In the genomic region with DNA sequence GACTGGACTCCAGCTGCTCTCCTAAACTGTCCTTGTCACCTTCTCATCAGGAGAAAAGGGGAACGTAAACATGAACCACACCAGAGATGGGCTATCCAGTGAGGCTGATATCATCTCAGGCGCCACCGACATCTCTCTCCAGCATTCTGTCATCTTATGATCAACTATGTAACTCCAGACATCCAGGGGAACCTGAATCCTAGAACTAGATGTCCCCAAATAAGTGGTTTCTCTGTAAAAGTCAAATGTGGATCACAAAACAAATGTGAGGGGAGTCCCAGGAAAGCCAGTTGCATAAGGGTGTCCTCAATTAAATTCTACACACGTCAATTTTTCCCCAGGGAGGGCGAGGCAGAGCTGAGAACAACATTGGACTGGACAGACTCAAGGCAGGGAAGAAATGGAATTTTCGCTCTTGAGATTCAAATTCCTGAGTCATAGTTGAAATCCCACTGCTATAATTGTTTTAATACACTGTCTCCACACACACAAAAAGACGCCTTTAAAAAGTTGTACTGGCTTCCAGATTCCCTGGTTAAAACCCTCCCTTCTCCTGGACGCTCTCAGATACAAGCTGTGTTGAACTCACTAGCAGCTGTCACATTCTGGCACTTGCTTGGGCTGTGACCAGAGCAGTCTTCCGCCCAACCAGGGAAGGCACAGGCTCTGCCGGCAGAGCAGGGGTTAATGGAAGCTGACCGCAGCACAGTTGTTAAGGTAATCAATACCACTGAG, we compare ENCODE assay signal across 12 cellular contexts.
DNase-seq lines count a peak whose midpoint lies in the region; ATAC-seq and TF ChIP-seq lines count a peak whose summit lies in the region.
"Had no signal": no experiment of that assay in that cellular context is flagged by ENCODE, and none has a peak within 500 bp of the region (broad histone marks: within the 10 kb centered on the region; RNA-seq: fewer than 3 reads in every experiment).

No MANE protein-coding gene starts in this region.

- H3K4me3 ChIP-seq in fibroblast of villous mesenchyme (ENCODE audit: low read depth, low read length): no peak overlapping the region

- ATAC-seq in Right ventricle myocardium inferior (peak; percentile 82), HG03520 (IDR thresholded peaks at IDR 0.05; ENCODE audit: unreplicated experiment) (no peak), GM18870 (IDR thresholded peaks at IDR 0.05; ENCODE audit: unreplicated experiment) (no peak)
- ATAC-seq: foreskin keratinocyte had no signal

- no peaks in the 10 kb centered on the region for H3K9me3 Mint-ChIP-seq in osteocyte (ENCODE audit: unreplicated experiment)

- intact Hi-C loops in Right ventricle myocardium inferior (cut with DNase I): loop anchor here (5.0 kb wide), 2 partner anchors 72 to 153 kb away; no protein-coding TSS in a partner anchor
- intact Hi-C loops in cardiac septum (cut with DNase I): loop anchor here (10.0 kb wide), 1 partner anchor 189 kb away; no protein-coding TSS in a partner anchor

- peaks cover 90% of the 10 kb centered on the region for H3K4me1 Mint-ChIP-seq in osteocyte (ENCODE audit: unreplicated experiment)
- H3K4me1 Mint-ChIP-seq: B cell had no signal

- H3K27me3 Mint-ChIP-seq in osteocyte (ENCODE audit: unreplicated experiment): no peaks in the 10 kb centered on the region
- H3K27me3 Mint-ChIP-seq: B cell had no signal

- H3K4me3 Mint-ChIP-seq in osteocyte (ENCODE audit: unreplicated experiment): peak overlapping the region; percentile 39
- H3K4me3 Mint-ChIP-seq: B cell had no signal

- peak overlapping the region; percentile 98 for H3K27ac Mint-ChIP-seq in osteocyte (ENCODE audit: unreplicated experiment)
- H3K27ac Mint-ChIP-seq: B cell had no signal

- no peaks in the 10 kb centered on the region for H3K36me3 Mint-ChIP-seq in osteocyte (ENCODE audit: unreplicated experiment)

- no peak for DNase-seq in Right ventricle myocardium inferior (ENCODE audit: missing footprints)
- no peak for DNase-seq in cardiac septum (ENCODE audit: low spot score)
- peak; percentile 78 for DNase-seq in fibroblast of villous mesenchyme (ENCODE audit: low read depth)
- no peak for DNase-seq in osteocyte (ENCODE audit: extremely low spot score, unreplicated experiment)
- no peak for DNase-seq in GM13977 (ENCODE audit: low spot score)
- no peak for DNase-seq in stimulated activated CD4-positive, alpha-beta T cell treated with anti-CD3 and anti-CD28 coated beads, Interleukin-2, amount 100 ng/mL, for 48 hours
- DNase-seq: activated gamma-delta T cell treated with Interleukin-2 at 50 U/mL for 16 hours, foreskin keratinocyte, NCI-H748 treated with DMSO at 0.1 percent for 48 hours had no signal

- TF ChIP-seq CTCF in fibroblast of villous mesenchyme (IDR thresholded peaks at IDR 0.05; ENCODE audit: insufficient read depth, low read depth, low read length) (no peak), osteocyte (IDR thresholded peaks at IDR 0.05) (no peak), GM13977 (IDR thresholded peaks at IDR 0.05; ENCODE audit: extremely low read depth, insufficient read depth, missing control alignments) (no peak)

- in situ Hi-C loops in GM13977 (cut with MboI; ENCODE audit: low pct_unique_long_range_greater_than_20kb, low sequenced_read_pairs, unreplicated experiment): no loop called here
